7 cellular contexts compared by ENCODE assay signal in genomic region chr1:234971586-234972297, GRCh38.
DNase-seq lines count a peak whose midpoint lies in the region; ATAC-seq and TF ChIP-seq lines count a peak whose summit lies in the region.

No MANE protein-coding gene starts in this region.

- peak in 1 of 3 donors; percentile 6 for DNase-seq in Peyer's patch
- DNase-seq in glutamatergic neuron: no peak
- DNase-seq in stimulated activated CD4-positive, alpha-beta T cell treated with anti-CD3 and anti-CD28 coated beads, Interleukin-4, amount 100 ng/mL, for 24 hours: no peak
- no peak for DNase-seq in hippocampal formation (lab: John Stamatoyannopoulos, UW)

- no peak for TF ChIP-seq POLR2A in Peyer's patch (IDR thresholded peaks at IDR 0.05)

- TF ChIP-seq CTCF in Peyer's patch (IDR thresholded peaks at IDR 0.05) (no peak), glutamatergic neuron (IDR thresholded peaks at IDR 0.05; ENCODE audit: partially characterized antibody, unreplicated experiment) (no peak)

- peak overlapping the region; percentile 2 for H3K27ac Mint-ChIP-seq in glutamatergic neuron (ENCODE audit: unreplicated experiment)
- peak overlapping the region; percentile 34 for H3K27ac Mint-ChIP-seq in stimulated activated memory B cell treated with anti-CD40 and anti-IgM and Interleukin-4, amounts not matched to agents 10 μg/mL and 1 μg/mL and 100 μg/mL, for 72 hours

- H3K9me3 Mint-ChIP-seq in glutamatergic neuron (ENCODE audit: unreplicated experiment): peaks cover 1% of the 10 kb centered on the region
- no peaks in the 10 kb centered on the region for H3K9me3 Mint-ChIP-seq in stimulated activated memory B cell treated with anti-CD40 and anti-IgM and Interleukin-4, amounts not matched to agents 10 μg/mL and 1 μg/mL and 100 μg/mL, for 72 hours

- peaks cover 29% of the 10 kb centered on the region for H3K4me1 Mint-ChIP-seq in glutamatergic neuron (ENCODE audit: low read depth, unreplicated experiment)
- peaks cover 34% of the 10 kb centered on the region for H3K4me1 Mint-ChIP-seq in stimulated activated memory B cell treated with anti-CD40 and anti-IgM and Interleukin-4, amounts not matched to agents 10 μg/mL and 1 μg/mL and 100 μg/mL, for 72 hours

- no peak overlapping the region for H3K4me3 ChIP-seq in Peyer's patch

- H3K36me3 Mint-ChIP-seq in glutamatergic neuron (ENCODE audit: unreplicated experiment): no peaks in the 10 kb centered on the region
- H3K36me3 Mint-ChIP-seq in stimulated activated memory B cell treated with anti-CD40 and anti-IgM and Interleukin-4, amounts not matched to agents 10 μg/mL and 1 μg/mL and 100 μg/mL, for 72 hours: no peaks in the 10 kb centered on the region

- ATAC-seq in GM21423 (IDR thresholded peaks at IDR 0.05; ENCODE audit: unreplicated experiment) (peak; percentile 38), GM19023 (IDR thresholded peaks at IDR 0.05; ENCODE audit: unreplicated experiment) (no peak)
- ATAC-seq in stimulated activated memory B cell treated with anti-CD40 and anti-IgM and Interleukin-4, amounts not matched to agents 10 μg/mL and 1 μg/mL and 100 μg/mL, for 72 hours: no peak

- H3K9me3 ChIP-seq in Peyer's patch: no peaks in the 10 kb centered on the region

- no peak overlapping the region for H3K4me3 Mint-ChIP-seq in glutamatergic neuron (ENCODE audit: unreplicated experiment)
- no peak overlapping the region for H3K4me3 Mint-ChIP-seq in stimulated activated memory B cell treated with anti-CD40 and anti-IgM and Interleukin-4, amounts not matched to agents 10 μg/mL and 1 μg/mL and 100 μg/mL, for 72 hours

- H3K4me1 ChIP-seq in Peyer's patch: peaks cover 7 to 77% (median 13%) of the 10 kb centered on the region in 4 donors

- H3K27ac ChIP-seq in Peyer's patch: peak overlapping the region; percentile 74 to 96 (median 86)

- H3K27me3 ChIP-seq in Peyer's patch: no peaks in the 10 kb centered on the region

- no peaks in the 10 kb centered on the region for H3K36me3 ChIP-seq in Peyer's patch

- no peaks in the 10 kb centered on the region for H3K27me3 Mint-ChIP-seq in glutamatergic neuron (ENCODE audit: unreplicated experiment)
- H3K27me3 Mint-ChIP-seq in stimulated activated memory B cell treated with anti-CD40 and anti-IgM and Interleukin-4, amounts not matched to agents 10 μg/mL and 1 μg/mL and 100 μg/mL, for 72 hours: no peaks in the 10 kb centered on the region
